In the genomic region with DNA sequence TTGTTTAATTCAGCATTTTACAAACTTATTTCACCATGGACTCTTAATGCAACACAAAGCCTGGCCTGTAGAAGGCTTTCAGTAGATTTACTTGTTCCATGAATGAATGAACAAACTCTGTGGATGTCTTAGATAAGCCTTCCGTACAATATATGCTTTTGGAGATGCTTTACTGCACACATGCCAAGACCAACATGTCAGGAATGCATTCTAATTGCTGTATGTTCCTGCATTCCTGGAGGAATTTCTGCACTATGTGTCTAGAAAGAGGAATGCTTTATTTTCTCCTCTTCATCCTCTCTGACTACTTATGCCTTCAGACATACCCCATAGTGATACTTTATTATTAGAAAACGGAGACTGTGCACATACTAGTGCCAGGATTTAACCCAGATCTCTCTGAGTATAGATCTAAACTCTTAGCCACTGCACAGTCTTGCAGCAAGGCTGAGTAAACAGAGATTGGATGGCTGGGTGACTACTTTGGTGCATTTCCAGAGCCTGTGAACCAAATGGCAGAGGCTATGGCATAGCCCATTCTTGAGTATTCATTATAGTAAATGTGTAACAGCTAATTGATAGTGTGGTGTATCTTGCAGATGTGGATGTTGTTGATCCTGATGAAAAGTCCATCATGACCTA, we compare ENCODE assay signal across 26 cellular contexts.
A peak's percentile ranks its signal among the peaks of the same experiment; 100 is the strongest.
DNase-seq lines count a peak whose midpoint lies in the region; ATAC-seq, FAIRE-seq and TF ChIP-seq lines count a peak whose summit lies in the region.
"Had no signal": no experiment of that assay in that cellular context is flagged by ENCODE, and none has a peak within 500 bp of the region (broad histone marks: within the 10 kb centered on the region; RNA-seq: fewer than 3 reads in every experiment).

No MANE protein-coding gene starts in this region.

- no peak overlapping the region for H3K4me3 ChIP-seq in astrocyte (ENCODE audit: insufficient read depth, low read depth, low read length)
- H3K4me3 ChIP-seq: esophagus muscularis mucosa, HAP-1, prostate gland, sigmoid colon, transverse colon had no signal

- H3K4me2 ChIP-seq in astrocyte (ENCODE audit: low read length) = no peak overlapping the region

- no peaks in the 10 kb centered on the region for H3K27me3 ChIP-seq in astrocyte (ENCODE audit: insufficient read depth, low read length)
- H3K27me3 ChIP-seq: esophagus muscularis mucosa, neutrophil, sigmoid colon, transverse colon had no signal

- no peaks in the 10 kb centered on the region for H3K36me3 ChIP-seq in astrocyte (ENCODE audit: insufficient read depth, low read length)
- H3K36me3 ChIP-seq: HAP-1, prostate gland had no signal

- H4K20me1 ChIP-seq in astrocyte (ENCODE audit: insufficient read depth, low read length) = no peaks in the 10 kb centered on the region

- no peaks in the 10 kb centered on the region for H3K79me2 ChIP-seq in astrocyte (ENCODE audit: insufficient read depth, low read length)

- DNase-seq in DMS53 (lab: John Stamatoyannopoulos, UW) (peak; percentile 9), DMS53 treated with DMSO at 0.1 percent for 48 hours (lab: John Stamatoyannopoulos, UW; ENCODE audit: unreplicated experiment) (no peak), astrocyte (ENCODE audit: low read depth) (peak; percentile 62), fibroblast of peridontal ligament (ENCODE audit: extremely low read depth) (peak; percentile 52), kidney glomerular epithelial cell (lab: John Stamatoyannopoulos, UW) (no peak), NCI-H1417 treated with DMSO at 0.1 percent for 48 hours (lab: John Stamatoyannopoulos, UW) (no peak), DMS 273 treated with DMSO at 0.1 percent for 48 hours (lab: John Stamatoyannopoulos, UW) (no peak)
- DNase-seq in stimulated activated effector memory CD8-positive, alpha-beta T cell treated with anti-CD3 and anti-CD28 coated beads, Interleukin-12 subunit alpha, Interleukin-12 subunit beta, amount 100 ng/mL, for 72 hours (ENCODE audit: low spot score in 2 of 2) = no peak
- DNase-seq: activated CD4-positive, alpha-beta T cell treated with anti-CD3 and anti-CD28 coated beads, Interleukin-2, amount 50 U/mL, for 4 hours; activated CD4-positive, CD25-positive, alpha-beta regulatory T cell; CD8-positive, alpha-beta T cell; effector memory CD8-positive, alpha-beta T cell; Karpas-422; kidney; NCI-H146; NCI-H69; sigmoid colon; transverse colon had no signal

- H3K27me3 Mint-ChIP-seq in astrocyte (ENCODE audit: low read depth, unreplicated experiment) = no peaks in the 10 kb centered on the region
- H3K27me3 Mint-ChIP-seq: activated naive CD8-positive, alpha-beta T cell; activated T-helper 17 cell treated with anti-CD3 and anti-CD28 coated beads, Interleukin-2, amount 50 U/mL, for 72 hours; effector memory CD8-positive, alpha-beta T cell had no signal

- no peak overlapping the region for H2AFZ ChIP-seq in astrocyte (ENCODE audit: low read depth, low read length)

- H3K4me1 Mint-ChIP-seq in astrocyte (ENCODE audit: low read depth, unreplicated experiment) = no peaks in the 10 kb centered on the region
- no peaks in the 10 kb centered on the region for H3K4me1 Mint-ChIP-seq in stimulated activated effector memory CD8-positive, alpha-beta T cell treated with anti-CD3 and anti-CD28 coated beads, Interleukin-12 subunit alpha, Interleukin-12 subunit beta, amount 100 ng/mL, for 72 hours
- H3K4me1 Mint-ChIP-seq: activated T-helper 17 cell treated with anti-CD3 and anti-CD28 coated beads, Interleukin-2, amount 50 U/mL, for 72 hours had no signal

- no peaks in the 10 kb centered on the region for H3K36me3 Mint-ChIP-seq in astrocyte (ENCODE audit: low read depth, unreplicated experiment)
- H3K36me3 Mint-ChIP-seq in stimulated activated effector memory CD8-positive, alpha-beta T cell treated with anti-CD3 and anti-CD28 coated beads, Interleukin-12 subunit alpha, Interleukin-12 subunit beta, amount 100 ng/mL, for 72 hours = peaks cover 65% of the 10 kb centered on the region
- H3K36me3 Mint-ChIP-seq: brain had no signal

- no peak overlapping the region for H3K27ac Mint-ChIP-seq in astrocyte (ENCODE audit: unreplicated experiment)
- H3K27ac Mint-ChIP-seq in stimulated activated effector memory CD8-positive, alpha-beta T cell treated with anti-CD3 and anti-CD28 coated beads, Interleukin-12 subunit alpha, Interleukin-12 subunit beta, amount 100 ng/mL, for 72 hours = peak overlapping the region; percentile 14
- H3K27ac Mint-ChIP-seq: activated naive CD8-positive, alpha-beta T cell; activated T-helper 17 cell treated with anti-CD3 and anti-CD28 coated beads, Interleukin-2, amount 50 U/mL, for 72 hours; CD8-positive, alpha-beta T cell had no signal

- H3K9me3 ChIP-seq in astrocyte (ENCODE audit: insufficient read depth, low read depth, low read length) = no peaks in the 10 kb centered on the region
- H3K9me3 ChIP-seq: esophagus muscularis mucosa, HAP-1, neutrophil, prostate gland, sigmoid colon, transverse colon had no signal

- TF ChIP-seq CTCF in astrocyte (IDR thresholded peaks at IDR 0.05; ENCODE audit: insufficient read depth, low read depth, low read length) = no peak

- peak; percentile 67 for FAIRE-seq in astrocyte (lab: Jason Lieb, UNC)
- FAIRE-seq: kidney had no signal

- H3K27ac ChIP-seq in astrocyte (ENCODE audit: low read depth, low read length) = no peak overlapping the region
- H3K27ac ChIP-seq: 22Rv1, esophagus muscularis mucosa, neutrophil, prostate gland, sigmoid colon, transverse colon had no signal

- H3K9me3 Mint-ChIP-seq in astrocyte (ENCODE audit: unreplicated experiment) = no peaks in the 10 kb centered on the region
- H3K9me3 Mint-ChIP-seq in stimulated activated effector memory CD8-positive, alpha-beta T cell treated with anti-CD3 and anti-CD28 coated beads, Interleukin-12 subunit alpha, Interleukin-12 subunit beta, amount 100 ng/mL, for 72 hours = no peaks in the 10 kb centered on the region
- H3K9me3 Mint-ChIP-seq: activated T-helper 17 cell treated with anti-CD3 and anti-CD28 coated beads, Interleukin-2, amount 50 U/mL, for 72 hours; brain; CD8-positive, alpha-beta T cell; effector memory CD8-positive, alpha-beta T cell had no signal

- no peak overlapping the region for H3K9ac ChIP-seq in astrocyte (ENCODE audit: low read length)

- H3K4me1 ChIP-seq in astrocyte (ENCODE audit: insufficient read depth, low read length) = no peaks in the 10 kb centered on the region
- H3K4me1 ChIP-seq: HAP-1, prostate gland, sigmoid colon had no signal

- H3K4me3 Mint-ChIP-seq in astrocyte (ENCODE audit: unreplicated experiment) = no peak overlapping the region
- no peak overlapping the region for H3K4me3 Mint-ChIP-seq in stimulated activated effector memory CD8-positive, alpha-beta T cell treated with anti-CD3 and anti-CD28 coated beads, Interleukin-12 subunit alpha, Interleukin-12 subunit beta, amount 100 ng/mL, for 72 hours
- H3K4me3 Mint-ChIP-seq: activated naive CD8-positive, alpha-beta T cell; activated T-helper 17 cell treated with anti-CD3 and anti-CD28 coated beads, Interleukin-2, amount 50 U/mL, for 72 hours; brain; CD8-positive, alpha-beta T cell; effector memory CD8-positive, alpha-beta T cell had no signal

- ATAC-seq in stimulated activated effector memory CD8-positive, alpha-beta T cell treated with anti-CD3 and anti-CD28 coated beads, Interleukin-12 subunit alpha, Interleukin-12 subunit beta, amount 100 ng/mL, for 72 hours = no peak
- ATAC-seq: activated T-helper 17 cell treated with anti-CD3 and anti-CD28 coated beads, Interleukin-2, amount 50 U/mL, for 72 hours; CD8-positive, alpha-beta T cell; effector memory CD8-positive, alpha-beta T cell had no signal

Comparison
In these comparisons a context has a peak if more than half of its experiments do, and no peak if none do; other contexts are left out.
1. DNase-seq: peak in DMS53 (single experiment), astrocyte (single experiment) and fibroblast of peridontal ligament (single experiment); none in DMS53 treated with DMSO at 0.1 percent for 48 hours (single experiment), stimulated activated effector memory CD8-positive, alpha-beta T cell treated with anti-CD3 and anti-CD28 coated beads, Interleukin-12 subunit alpha, Interleukin-12 subunit beta, amount 100 ng/mL, for 72 hours (0 of 2), kidney glomerular epithelial cell (single experiment), NCI-H1417 treated with DMSO at 0.1 percent for 48 hours (single experiment) and DMS 273 treated with DMSO at 0.1 percent for 48 hours (single experiment).